ENCODE assay signal across 8 cellular contexts in genomic region chr19:15466851-15467733, GRCh38. TPM values are rescaled to one million over a fixed set of nuclear protein-coding genes. Genes with fewer than 3 reads are reported as not detected.
DNase-seq lines count a peak whose midpoint lies in the region; TF ChIP-seq lines count a peak whose summit lies in the region.

No MANE protein-coding gene starts in this region.

- no peaks in the 10 kb centered on the region for H3K9me3 ChIP-seq in mammary epithelial cell (replicated peaks; ENCODE audit: insufficient read depth, low read length)

- no peaks in the 10 kb centered on the region for H3K27me3 Mint-ChIP-seq in activated naive CD4-positive, alpha-beta T cell treated with anti-CD3 and anti-CD28 coated beads, Interleukin-2, amount 50 U/mL, for 24 hours

- no peak overlapping the region for H3K4me3 ChIP-seq in mammary epithelial cell (replicated peaks in 1 of 3; ENCODE audit: insufficient read depth in 1 of 3, low read depth in 2 of 3, low read length in 3 of 3)

- peak overlapping the region; percentile 91 for H3K4me3 Mint-ChIP-seq in activated naive CD4-positive, alpha-beta T cell treated with anti-CD3 and anti-CD28 coated beads, Interleukin-2, amount 50 U/mL, for 24 hours

- no peaks in the 10 kb centered on the region for H3K9me3 Mint-ChIP-seq in activated naive CD4-positive, alpha-beta T cell treated with anti-CD3 and anti-CD28 coated beads, Interleukin-2, amount 50 U/mL, for 24 hours

- peaks cover 2% of the 10 kb centered on the region for H3K36me3 Mint-ChIP-seq in activated naive CD4-positive, alpha-beta T cell treated with anti-CD3 and anti-CD28 coated beads, Interleukin-2, amount 50 U/mL, for 24 hours

- in situ Hi-C loops in mammary epithelial cell (cut with MboI; ENCODE audit: low sequenced_read_pairs in 2 of 2) = no loop called here

- intact Hi-C loops in mammary epithelial cell (cut with micrococcal nuclease) = no loop called here

- no peaks in the 10 kb centered on the region for H3K79me2 ChIP-seq in mammary epithelial cell (ENCODE audit: insufficient read depth, low read length)

- CTCF ChIA-PET in mammary epithelial cell (lab: Charles Lee; ENCODE audit: low non-redundant PET) = no interaction called here

- H4K20me1 ChIP-seq in mammary epithelial cell (ENCODE audit: insufficient read depth, low read length) = no peaks in the 10 kb centered on the region

- TF ChIP-seq CTCF in mammary epithelial cell (conservative IDR thresholded peaks at IDR 0.05 in 1 of 2, IDR thresholded peaks at IDR 0.05 in 1 of 2; ENCODE audit: extremely low read depth in 1 of 2, insufficient read depth in 1 of 2, low read depth in 1 of 2, low read length in 2 of 2) = no peak

- peaks cover 64% of the 10 kb centered on the region for H3K4me1 Mint-ChIP-seq in activated naive CD4-positive, alpha-beta T cell treated with anti-CD3 and anti-CD28 coated beads, Interleukin-2, amount 50 U/mL, for 24 hours

- no peak overlapping the region for H3K27ac ChIP-seq in mammary epithelial cell (ENCODE audit: insufficient read depth, low read depth, low read length)

- BruUV-seq in mammary epithelial cell (replicated peaks; lab: Mats Ljungman, UMichigan) = no TSS peak

- dilution Hi-C loops in mammary epithelial cell (cut with HindIII; ENCODE audit: low sequenced_read_pairs) = no loop called here

- DNase-seq in GDM1 (lab: John Stamatoyannopoulos, UW) (peak; percentile 91), H4 (ENCODE audit: low spot score) (peak; percentile 71), OCI-M1 (lab: John Stamatoyannopoulos, UW) (peak; percentile 43), mammary epithelial cell (no peak), DMS153 (lab: John Stamatoyannopoulos, UW) (no peak), 8988T (no peak)
- DNase-seq in stimulated activated CD4-positive, alpha-beta T cell treated with anti-CD3 and anti-CD28 coated beads, Interleukin-4, amount 100 ng/mL, for 1 hour = peak; percentile 53

- no peak overlapping the region for H2AFZ ChIP-seq in mammary epithelial cell (ENCODE audit: low read depth, low read length)

- H3K9ac ChIP-seq in mammary epithelial cell (ENCODE audit: insufficient read depth, low read length) = no peak overlapping the region

- no peaks in the 10 kb centered on the region for H3K36me3 ChIP-seq in mammary epithelial cell (ENCODE audit: insufficient read depth, low read length)

- H3K27ac Mint-ChIP-seq in activated naive CD4-positive, alpha-beta T cell treated with anti-CD3 and anti-CD28 coated beads, Interleukin-2, amount 50 U/mL, for 24 hours = peak overlapping the region; percentile 95

- no peaks in the 10 kb centered on the region for H3K4me1 ChIP-seq in mammary epithelial cell (ENCODE audit: insufficient read depth, low read length)

- whole genome bisulfite sequencing in mammary epithelial cell (ENCODE audit: low coverage, missing lambda C conversion rate) = 34% methylated on average over 8 of the region's 8 CpGs

- H3K27me3 ChIP-seq in mammary epithelial cell (ENCODE audit: insufficient read depth, low read length) = peaks cover 8% of the 10 kb centered on the region

- no peak overlapping the region for H3K4me2 ChIP-seq in mammary epithelial cell (ENCODE audit: insufficient read depth, low read depth, low read length)

RNA-seq across cellular contexts. Expression of gene RASAL3, which starts 2.7 kb away (rescaled TPM):
- not detected in 2 replicates for total RNA-seq in H4 (2014; rRNA removed; shearing (Covaris generic))
- not detected for total RNA-seq in mammary epithelial cell
- polyA plus RNA-seq in mammary epithelial cell = not detected
- polyA minus RNA-seq in mammary epithelial cell = not detected

RNA-seq across cellular contexts. Expression of gene PGLYRP2, which starts 12.2 kb away (rescaled TPM):
- total RNA-seq in H4 (2014; rRNA removed; shearing (Covaris generic)) = not detected in 2 replicates
- total RNA-seq in mammary epithelial cell = not detected
- polyA plus RNA-seq in mammary epithelial cell = not detected
- polyA minus RNA-seq in mammary epithelial cell = not detected

RNA-seq across cellular contexts. Expression of gene WIZ, which starts 17.3 kb away (rescaled TPM):
- 7.2 and 7.4 TPM in 2 replicates for total RNA-seq in H4 (2014; rRNA removed; shearing (Covaris generic))
- total RNA-seq in mammary epithelial cell = 10 to 100 TPM in 1 of 2 donors, 1 to 10 TPM in 1; 8.8 to 39.6 TPM
- 14.0 TPM for polyA plus RNA-seq in mammary epithelial cell
- 5.2 TPM for polyA minus RNA-seq in mammary epithelial cell

RNA-seq across cellular contexts. Expression of gene CYP4F22, which starts 41.2 kb away (rescaled TPM):
- 0.04 TPM in 2 replicates for total RNA-seq in H4 (2014; rRNA removed; shearing (Covaris generic))
- not detected for total RNA-seq in mammary epithelial cell
- polyA plus RNA-seq in mammary epithelial cell = 0.05 TPM
- polyA minus RNA-seq in mammary epithelial cell = not detected

RNA-seq across cellular contexts. Expression of gene AKAP8L, which starts 48.3 kb away (rescaled TPM):
- total RNA-seq in H4 (2014; rRNA removed; shearing (Covaris generic)) = 37.5 and 48.6 TPM in 2 replicates
- 10 to 100 TPM; 55.0 to 75.9 TPM for total RNA-seq in mammary epithelial cell
- polyA plus RNA-seq in mammary epithelial cell = 24.6 TPM
- 47.1 TPM for polyA minus RNA-seq in mammary epithelial cell

Comparison
In these comparisons a context has a peak if more than half of its experiments do, and no peak if none do; other contexts are left out.
1. DNase-seq: peak in GDM1 (single experiment), H4 (single experiment), OCI-M1 (single experiment) and stimulated activated CD4-positive, alpha-beta T cell treated with anti-CD3 and anti-CD28 coated beads, Interleukin-4, amount 100 ng/mL, for 1 hour (single experiment); none in mammary epithelial cell (single experiment), DMS153 (single experiment) and 8988T (single experiment).